8 cellular contexts compared by ENCODE assay signal in the genomic region with DNA sequence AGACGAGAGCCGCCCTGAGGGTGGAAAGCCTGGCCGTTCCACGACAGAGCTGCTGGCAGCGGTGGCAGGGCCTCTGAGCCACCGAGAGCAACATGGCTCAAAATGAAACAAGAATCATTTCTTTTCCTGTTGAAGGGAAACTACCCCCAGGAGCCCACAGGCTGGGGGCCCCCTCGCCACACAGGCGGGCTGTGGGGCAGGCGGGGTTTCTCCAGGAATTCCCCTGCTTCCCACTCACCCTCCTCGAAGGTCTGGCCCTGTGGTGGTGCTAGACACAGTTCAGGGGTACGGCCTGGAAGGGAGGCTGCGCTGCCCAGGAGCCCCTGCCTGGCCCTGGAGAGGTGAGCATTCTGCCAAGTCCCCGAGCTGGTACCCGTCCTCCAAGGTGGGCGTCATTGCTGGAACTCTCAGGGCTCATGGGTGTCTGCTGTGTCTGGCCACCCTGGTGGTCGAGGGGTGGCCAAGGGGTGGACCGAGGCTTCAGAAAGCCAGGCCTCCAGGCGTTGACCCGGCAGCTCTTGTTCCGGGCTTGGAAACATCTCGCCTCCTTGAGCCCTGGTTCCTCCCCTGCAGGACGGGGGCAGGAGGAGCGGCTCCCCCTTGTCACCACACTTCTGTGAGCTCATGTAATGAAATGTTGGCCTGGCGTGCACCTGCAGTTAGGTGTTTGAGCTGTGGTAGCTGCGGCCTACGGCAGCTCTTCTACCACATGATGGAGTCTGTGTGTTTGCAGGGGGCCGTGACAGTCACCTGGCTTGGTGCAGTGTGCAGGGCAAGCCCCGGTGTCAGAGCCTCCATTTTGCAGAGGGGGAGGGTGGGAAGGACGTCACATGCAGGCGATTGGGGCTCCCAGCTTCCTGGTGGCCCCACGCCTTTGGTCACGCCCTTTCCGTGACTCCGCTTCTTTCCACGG.
A peak's percentile ranks its signal among the peaks of the same experiment; 100 is the strongest.
DNase-seq lines count a peak whose midpoint lies in the region; ATAC-seq and TF ChIP-seq lines count a peak whose summit lies in the region.

No MANE protein-coding gene starts in this region.

- H3K9me3 ChIP-seq in Caco-2 (no peaks in the 10 kb centered on the region), gastroesophageal sphincter (no peaks in the 10 kb centered on the region)

- no peaks in the 10 kb centered on the region for H3K4me1 ChIP-seq in Caco-2
- no peaks in the 10 kb centered on the region for H3K4me1 ChIP-seq in GM23338 (ENCODE audit: insufficient read depth)
- H3K4me1 ChIP-seq in gastroesophageal sphincter: peaks cover 0 to 98% (median 77%) of the 10 kb centered on the region in 3 donors

- H3K27ac ChIP-seq in GM23338 (ENCODE audit: low read depth) (no peak overlapping the region), gastroesophageal sphincter (peak overlapping the region in 2 of 4 donors; percentile 4 to 5)

- H3K27me3 Mint-ChIP-seq in Caco-2 (ENCODE audit: insufficient read depth, unreplicated experiment) (no peaks in the 10 kb centered on the region), GM23338 (ENCODE audit: insufficient read depth, low read depth, poor library complexity) (peaks cover 4% of the 10 kb centered on the region)

- peak; percentile 55 for ATAC-seq in GM19351 (IDR thresholded peaks at IDR 0.05; ENCODE audit: unreplicated experiment)
- peak; percentile 52 for ATAC-seq in HG03432 (IDR thresholded peaks at IDR 0.05; ENCODE audit: unreplicated experiment)
- ATAC-seq in GM23338: no peak
- no peak for ATAC-seq in gastroesophageal sphincter

- peaks cover 17% of the 10 kb centered on the region for H3K36me3 Mint-ChIP-seq in Caco-2 (ENCODE audit: insufficient read depth, unreplicated experiment)
- H3K36me3 Mint-ChIP-seq in GM23338 (ENCODE audit: low read depth): no peaks in the 10 kb centered on the region

- H3F3A ChIP-seq in GM23338 (replicated peaks; ENCODE audit: low read depth): no peaks in the 10 kb centered on the region

- H3K4me3 ChIP-seq in Caco-2 (ENCODE audit: low read depth, low read length) (no peak overlapping the region), GM23338 (no peak overlapping the region), gastroesophageal sphincter (no peak overlapping the region)

- H3K79me2 ChIP-seq in GM23338 (replicated peaks; ENCODE audit: insufficient read depth): peaks cover 45% of the 10 kb centered on the region

- peaks cover 7% of the 10 kb centered on the region for H3K4me1 Mint-ChIP-seq in Caco-2 (ENCODE audit: low read depth, unreplicated experiment)
- peaks cover 2% of the 10 kb centered on the region for H3K4me1 Mint-ChIP-seq in GM23338

- no peak overlapping the region for H3K4me2 ChIP-seq in GM23338

- H4K20me1 ChIP-seq in GM23338 (replicated peaks; ENCODE audit: insufficient read depth): peaks cover 6% of the 10 kb centered on the region; the same call in 1 of the 2 replicates

- H3K4me3 Mint-ChIP-seq in Caco-2 (ENCODE audit: unreplicated experiment) (no peak overlapping the region), GM23338 (no peak overlapping the region)

- no peak for TF ChIP-seq EP300 in gastroesophageal sphincter (IDR thresholded peaks at IDR 0.05)

- intact Hi-C loops in Caco-2 (cut with micrococcal nuclease; ENCODE audit: unreplicated experiment): no loop called here

- 50% methylated on average over 2 of the region's 35 CpGs; no CpG with 5 or more reads in 1 of the 2 donors for WGBS in gastroesophageal sphincter (ENCODE audit: low coverage in 1 of 2), 2 donors

- POLR2A ChIA-PET in Caco-2 (lab: Charles Lee): no interaction called here

- H2AFZ ChIP-seq in GM23338: no peak overlapping the region

- H3K27ac Mint-ChIP-seq in Caco-2 (ENCODE audit: unreplicated experiment) (no peak overlapping the region), GM23338 (no peak overlapping the region)

- no peaks in the 10 kb centered on the region for H3K9me2 ChIP-seq in GM23338 (ENCODE audit: insufficient read depth)

- BruUV-seq in Caco-2 (replicated peaks; lab: Mats Ljungman, UMichigan): no TSS peak

- CTCF ChIA-PET in Caco-2 (lab: Charles Lee): no interaction called here

- H3K36me3 ChIP-seq in Caco-2 (ENCODE audit: control insufficient read depth, insufficient read depth, low read length): no peaks in the 10 kb centered on the region; the same call in 1 of the 2 replicates
- H3K36me3 ChIP-seq in GM23338 (ENCODE audit: insufficient read depth): no peaks in the 10 kb centered on the region
- no peaks in the 10 kb centered on the region for H3K36me3 ChIP-seq in gastroesophageal sphincter

- no peak for TF ChIP-seq POLR2A in gastroesophageal sphincter (IDR thresholded peaks at IDR 0.05)

- DNase-seq in activated T-helper 1 cell treated with Interleukin-2 at 50 U/mL for 16 hours (ENCODE audit: low read depth) (peak; percentile 45), NCI-H128 (lab: John Stamatoyannopoulos, UW; ENCODE audit: unreplicated experiment) (no peak), Caco-2 (no peak), GM23338 (ENCODE audit: low spot score) (no peak)
- DNase-seq in stimulated activated CD4-positive, alpha-beta T cell treated with anti-CD3 and anti-CD28 coated beads, Interleukin-15, amount 100 ng/mL, for 48 hours (ENCODE audit: low read depth in 2 of 2): peak; percentile 67 to 74

- TF ChIP-seq CTCF in Caco-2 (IDR thresholded peaks at IDR 0.05; ENCODE audit: insufficient read depth in 1 of 2, low read depth in 1 of 2, low read length in 1 of 2, severe bottlenecking in 1 of 2, unreplicated experiment in 1 of 2) (no peak), GM23338 (conservative IDR thresholded peaks at IDR 0.05; ENCODE audit: low read depth in 2 of 2) (no peak), gastroesophageal sphincter (IDR thresholded peaks at IDR 0.05) (no peak)

- H3K9me3 Mint-ChIP-seq in Caco-2 (ENCODE audit: unreplicated experiment) (peaks cover 10% of the 10 kb centered on the region), GM23338 (peaks cover 4% of the 10 kb centered on the region; the same call in 2 of the 3 replicates)

- H3K27me3 ChIP-seq in Caco-2 (replicated peaks; ENCODE audit: control insufficient read depth, insufficient read depth, low read length) (no peaks in the 10 kb centered on the region), GM23338 (ENCODE audit: insufficient read depth) (no peaks in the 10 kb centered on the region), gastroesophageal sphincter (no peaks in the 10 kb centered on the region)

TF ChIP-seq in GM23338, 12 proteins besides CTCF, POLR2A, EP300 and RAD21 (continues in another document):
- TF ChIP-seq NANOG (IDR thresholded peaks at IDR 0.05; ENCODE audit: borderline replicate concordance) (no peak), EZH2phosphoT487 (IDR thresholded peaks at IDR 0.05; ENCODE audit: unreplicated experiment) (no peak), REST (IDR thresholded peaks at IDR 0.05; ENCODE audit: unreplicated experiment) (no peak), EZH2 (IDR thresholded peaks at IDR 0.05; ENCODE audit: low read depth, unreplicated experiment) (no peak)

Comparison
In these comparisons a context has a peak if more than half of its experiments do, and no peak if none do; other contexts are left out.
1. ATAC-seq: peak in GM19351 (single experiment) and HG03432 (single experiment); none in GM23338 (single experiment) and gastroesophageal sphincter (single experiment).
2. DNase-seq: peak in activated T-helper 1 cell treated with Interleukin-2 at 50 U/mL for 16 hours (single experiment) and stimulated activated CD4-positive, alpha-beta T cell treated with anti-CD3 and anti-CD28 coated beads, Interleukin-15, amount 100 ng/mL, for 48 hours (2 of 2); none in NCI-H128 (single experiment), Caco-2 (0 of 2) and GM23338 (single experiment).